ENCODE assay signal across 9 cellular contexts in the genomic region with DNA sequence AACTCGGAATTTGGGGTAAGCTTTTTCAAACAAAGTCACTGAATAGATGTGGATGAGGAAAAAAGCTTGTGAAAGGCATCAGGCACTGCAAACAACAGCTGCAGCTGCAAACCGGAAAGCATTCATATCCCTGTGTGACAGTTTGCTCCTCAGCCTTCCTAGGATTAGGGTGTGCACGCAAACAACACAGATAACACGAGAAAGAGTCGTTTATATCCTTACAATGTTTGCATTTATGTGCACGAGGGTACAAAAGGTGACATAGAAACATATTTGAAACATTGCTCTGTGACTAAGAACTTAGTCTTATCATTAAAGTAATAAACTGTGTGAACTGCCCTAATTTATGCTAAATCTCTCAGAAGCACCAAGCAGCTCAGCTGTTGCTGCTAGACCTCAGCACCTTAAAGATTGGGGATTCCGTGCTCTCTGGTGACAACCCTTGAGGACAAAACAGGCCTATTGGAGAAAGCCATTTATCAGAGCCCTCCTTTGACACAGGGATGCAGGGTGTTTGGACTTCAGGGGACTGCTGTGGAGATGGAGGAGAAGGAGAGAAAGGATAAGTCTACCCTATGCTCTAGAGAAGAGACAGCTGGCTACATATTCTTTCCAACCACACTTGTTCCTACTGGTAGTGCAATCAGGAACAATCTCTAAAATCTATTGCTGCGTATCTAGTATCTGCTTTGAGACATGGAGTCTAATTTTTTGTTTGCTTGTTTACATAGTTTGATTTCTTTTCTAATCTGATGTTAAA.
DNase-seq lines count a peak whose midpoint lies in the region; ATAC-seq and TF ChIP-seq lines count a peak whose summit lies in the region.
"Had no signal": no experiment of that assay in that cellular context is flagged by ENCODE, and none has a peak within 500 bp of the region (broad histone marks: within the 10 kb centered on the region; RNA-seq: fewer than 3 reads in every experiment).

No MANE protein-coding gene starts in this region.

- TF ChIP-seq CTCF in neural crest cell (conservative IDR thresholded peaks at IDR 0.05), result no peak

- H3K9me3 Mint-ChIP-seq in neural crest cell, result no peaks in the 10 kb centered on the region
- H3K9me3 Mint-ChIP-seq in stimulated activated naive CD8-positive, alpha-beta T cell treated with anti-CD3 and anti-CD28 coated beads, Interleukin-15, amount 100 ng/mL, for 72 hours, result peaks cover 0 to 8% of the 10 kb centered on the region in 2 donors

- DNase-seq in COR-L47 (lab: John Stamatoyannopoulos, UW) (peak; percentile 21), NCI-H2081 (lab: John Stamatoyannopoulos, UW) (peak; percentile 72 to 90), dermis blood vessel endothelial cell (peak; percentile 70), neural crest cell (ENCODE audit: low read depth, low spot score) (no peak), NCI-H128 (lab: John Stamatoyannopoulos, UW; ENCODE audit: unreplicated experiment) (no peak), T-helper 1 cell (no peak)
- DNase-seq in activated naive CD4-positive, alpha-beta T cell treated with Interleukin-2 at 50 U/mL for 16 hours, result no peak
- DNase-seq in stimulated activated naive CD8-positive, alpha-beta T cell treated with anti-CD3 and anti-CD28 coated beads, Interleukin-15, amount 100 ng/mL, for 72 hours, result no peak
- DNase-seq: MV-4-11 had no signal

- H3K36me3 Mint-ChIP-seq in neural crest cell (ENCODE audit: low read depth), result no peaks in the 10 kb centered on the region

- peak overlapping the region; percentile 28 for H3K4me3 Mint-ChIP-seq in neural crest cell
- no peak overlapping the region for H3K4me3 Mint-ChIP-seq in stimulated activated naive CD8-positive, alpha-beta T cell treated with anti-CD3 and anti-CD28 coated beads, Interleukin-15, amount 100 ng/mL, for 72 hours

- H3K27me3 Mint-ChIP-seq in neural crest cell (ENCODE audit: low read depth), result no peaks in the 10 kb centered on the region
- H3K27me3 Mint-ChIP-seq in stimulated activated naive CD8-positive, alpha-beta T cell treated with anti-CD3 and anti-CD28 coated beads, Interleukin-15, amount 100 ng/mL, for 72 hours, result no peaks in the 10 kb centered on the region

- peaks cover 22% of the 10 kb centered on the region for H3K4me1 Mint-ChIP-seq in neural crest cell
- H3K4me1 Mint-ChIP-seq in stimulated activated naive CD8-positive, alpha-beta T cell treated with anti-CD3 and anti-CD28 coated beads, Interleukin-15, amount 100 ng/mL, for 72 hours, result no peaks in the 10 kb centered on the region

- H3K27ac Mint-ChIP-seq in neural crest cell (ENCODE audit: unreplicated experiment), result peak overlapping the region; percentile 53
- H3K27ac Mint-ChIP-seq in stimulated activated naive CD8-positive, alpha-beta T cell treated with anti-CD3 and anti-CD28 coated beads, Interleukin-15, amount 100 ng/mL, for 72 hours, result no peak overlapping the region

- no peak for ATAC-seq in stimulated activated naive CD8-positive, alpha-beta T cell treated with anti-CD3 and anti-CD28 coated beads, Interleukin-15, amount 100 ng/mL, for 72 hours

Comparison
In these comparisons a context has a peak if more than half of its experiments do, and no peak if none do; other contexts are left out.
1. DNase-seq: peak in COR-L47 (single experiment), NCI-H2081 (2 of 2) and dermis blood vessel endothelial cell (single experiment); none in neural crest cell (single experiment), NCI-H128 (single experiment), T-helper 1 cell (0 of 5), activated naive CD4-positive, alpha-beta T cell treated with Interleukin-2 at 50 U/mL for 16 hours (single experiment) and stimulated activated naive CD8-positive, alpha-beta T cell treated with anti-CD3 and anti-CD28 coated beads, Interleukin-15, amount 100 ng/mL, for 72 hours (0 of 2).